ENCODE assay signal across 15 cellular contexts in genomic region chr4:138602664-138603063, GRCh38.
DNase-seq lines count a peak whose midpoint lies in the region; ATAC-seq and TF ChIP-seq lines count a peak whose summit lies in the region.
"Had no signal": no experiment of that assay in that cellular context is flagged by ENCODE, and none has a peak within 500 bp of the region (broad histone marks: within the 10 kb centered on the region; RNA-seq: fewer than 3 reads in every experiment).

No MANE protein-coding gene starts in this region.

- ATAC-seq in upper lobe of right lung, result no peak
- ATAC-seq: HCT116, HepG2 had no signal

- H4K8ac ChIP-seq in mesenchymal stem cell (ENCODE audit: low read length), result no peak overlapping the region

- no peak overlapping the region for H2BK120ac ChIP-seq in mesenchymal stem cell (ENCODE audit: low read depth, low read length)

- H3K4me1 ChIP-seq in mesenchymal stem cell (ENCODE audit: control insufficient read depth, insufficient read depth, low read depth, low read length) (no peaks in the 10 kb centered on the region), right atrium auricular region (no peaks in the 10 kb centered on the region), upper lobe of right lung (no peaks in the 10 kb centered on the region), suprapubic skin (no peaks in the 10 kb centered on the region)

- H3K9me3 ChIP-seq in mesenchymal stem cell (ENCODE audit: control insufficient read depth, low read length), result no peaks in the 10 kb centered on the region
- H3K9me3 ChIP-seq in right atrium auricular region, result no peaks in the 10 kb centered on the region
- H3K9me3 ChIP-seq in upper lobe of right lung, result no peaks in the 10 kb centered on the region
- no peaks in the 10 kb centered on the region for H3K9me3 ChIP-seq in suprapubic skin

- TF ChIP-seq CTCF in AG10803 (conservative IDR thresholded peaks at IDR 0.05; ENCODE audit: low read length) (no peak), astrocyte of the spinal cord (IDR thresholded peaks at IDR 0.05; ENCODE audit: low read depth, low read length) (no peak), right atrium auricular region (IDR thresholded peaks at IDR 0.05) (no peak), upper lobe of right lung (IDR thresholded peaks at IDR 0.05) (no peak), suprapubic skin (IDR thresholded peaks at IDR 0.05) (no peak)

- H2AFZ ChIP-seq in mesenchymal stem cell (ENCODE audit: low read depth, low read length), result no peak overlapping the region
- H2AFZ ChIP-seq: GM23248 had no signal

- H3K79me1 ChIP-seq in mesenchymal stem cell (replicated peaks; ENCODE audit: low read length, poor library complexity, severe bottlenecking), result no peaks in the 10 kb centered on the region

- H3K36me3 ChIP-seq in mesenchymal stem cell (ENCODE audit: control insufficient read depth in 1 of 2, insufficient read depth in 2 of 2, low read depth in 1 of 2, low read length in 2 of 2) (no peaks in the 10 kb centered on the region), right atrium auricular region (no peaks in the 10 kb centered on the region), upper lobe of right lung (no peaks in the 10 kb centered on the region), suprapubic skin (no peaks in the 10 kb centered on the region)

- H3K4ac ChIP-seq in mesenchymal stem cell (ENCODE audit: low read depth in 1 of 2, low read length in 2 of 2), result no peak overlapping the region

- WGBS in mesenchymal stem cell, result 83% methylated on average over 1 of the region's 2 CpGs
- WGBS in suprapubic skin, result 73% methylated on average over 2 of the region's 2 CpGs

- no peak overlapping the region for H3K18ac ChIP-seq in mesenchymal stem cell (ENCODE audit: low read depth in 1 of 2, low read length in 2 of 2)

- H2BK5ac ChIP-seq in mesenchymal stem cell (ENCODE audit: low read depth, low read length, poor library complexity, severe bottlenecking), result no peak overlapping the region

- no peak overlapping the region for H3K4me3 ChIP-seq in AG10803 (ENCODE audit: low read length)
- no peak overlapping the region for H3K4me3 ChIP-seq in astrocyte of the spinal cord (ENCODE audit: low read depth, low read length)
- no peak overlapping the region for H3K4me3 ChIP-seq in mesenchymal stem cell (ENCODE audit: insufficient read depth in 1 of 2, low read depth in 1 of 2, low read length in 2 of 2)
- H3K4me3 ChIP-seq in right atrium auricular region, result no peak overlapping the region
- no peak overlapping the region for H3K4me3 ChIP-seq in upper lobe of right lung
- H3K4me3 ChIP-seq in suprapubic skin, result no peak overlapping the region
- H3K4me3 ChIP-seq: GM23248 had no signal

- H2BK12ac ChIP-seq in mesenchymal stem cell (ENCODE audit: low read length in 2 of 2), result no peak overlapping the region

- no peak for TF ChIP-seq POLR2A in suprapubic skin (IDR thresholded peaks at IDR 0.05)

- in situ Hi-C loops in astrocyte of the spinal cord (cut with HindIII; ENCODE audit: low sequenced_read_pairs), result no loop called here

- H3K27ac ChIP-seq in mesenchymal stem cell (ENCODE audit: low read length, poor library complexity, severe bottlenecking) (no peak overlapping the region), right atrium auricular region (no peak overlapping the region), upper lobe of right lung (no peak overlapping the region), suprapubic skin (no peak overlapping the region)
- H3K27ac ChIP-seq: GM23248 had no signal

- no peak overlapping the region for H4K91ac ChIP-seq in mesenchymal stem cell (ENCODE audit: low read length)

- DNase-seq in AG10803 (ENCODE audit: low read depth), result peak; percentile 60
- peak; percentile 5 for DNase-seq in LHCN-M2 (ENCODE audit: low read depth)
- peak; percentile 35 for DNase-seq in astrocyte of the spinal cord (ENCODE audit: low read depth, low spot score)
- peak; percentile 46 for DNase-seq in mesenchymal stem cell
- no peak for DNase-seq in right atrium auricular region (ENCODE audit: low spot score)
- no peak for DNase-seq in upper lobe of right lung
- DNase-seq in suprapubic skin (ENCODE audit: low spot score in 2 of 2), result no peak
- DNase-seq: CD4-positive, CD25-positive, alpha-beta regulatory T cell; GM23248; NCI-H187 treated with DMSO at 0.1 percent for 48 hours; NCI-H446; NCI-H69; SIG-M5 had no signal

- no peak overlapping the region for H3K23ac ChIP-seq in mesenchymal stem cell (ENCODE audit: low read length in 2 of 2)

- intact Hi-C loops in upper lobe of right lung (cut with DNase I), result no loop called here

- no peak overlapping the region for H2AK5ac ChIP-seq in mesenchymal stem cell (ENCODE audit: low read length, severe bottlenecking)

- H3K27me3 ChIP-seq in mesenchymal stem cell (ENCODE audit: control insufficient read depth in 1 of 2, insufficient read depth in 1 of 2, low read length in 2 of 2) (no peaks in the 10 kb centered on the region), right atrium auricular region (no peaks in the 10 kb centered on the region), upper lobe of right lung (no peaks in the 10 kb centered on the region), suprapubic skin (no peaks in the 10 kb centered on the region)

- no peak overlapping the region for H3K4me2 ChIP-seq in mesenchymal stem cell (ENCODE audit: low read length, poor library complexity, severe bottlenecking)

- no peak for TF ChIP-seq EP300 in suprapubic skin (IDR thresholded peaks at IDR 0.05)

- no peak overlapping the region for H3K9ac ChIP-seq in mesenchymal stem cell (ENCODE audit: low read length)
- H3K9ac ChIP-seq: GM23248 had no signal

- H2BK15ac ChIP-seq in mesenchymal stem cell (ENCODE audit: low read depth, poor library complexity, severe bottlenecking), result no peak overlapping the region

- no peak overlapping the region for H3K14ac ChIP-seq in mesenchymal stem cell (ENCODE audit: low read length in 2 of 2)

Comparison
In these comparisons a context has a peak if more than half of its experiments do, and no peak if none do; other contexts are left out.
1. DNase-seq: peak in AG10803 (single experiment), LHCN-M2 (single experiment), astrocyte of the spinal cord (single experiment) and mesenchymal stem cell (single experiment); none in right atrium auricular region (single experiment), upper lobe of right lung (single experiment) and suprapubic skin (0 of 2).